Comparison of ENCODE assay signal across 9 cellular contexts in the genomic region with DNA sequence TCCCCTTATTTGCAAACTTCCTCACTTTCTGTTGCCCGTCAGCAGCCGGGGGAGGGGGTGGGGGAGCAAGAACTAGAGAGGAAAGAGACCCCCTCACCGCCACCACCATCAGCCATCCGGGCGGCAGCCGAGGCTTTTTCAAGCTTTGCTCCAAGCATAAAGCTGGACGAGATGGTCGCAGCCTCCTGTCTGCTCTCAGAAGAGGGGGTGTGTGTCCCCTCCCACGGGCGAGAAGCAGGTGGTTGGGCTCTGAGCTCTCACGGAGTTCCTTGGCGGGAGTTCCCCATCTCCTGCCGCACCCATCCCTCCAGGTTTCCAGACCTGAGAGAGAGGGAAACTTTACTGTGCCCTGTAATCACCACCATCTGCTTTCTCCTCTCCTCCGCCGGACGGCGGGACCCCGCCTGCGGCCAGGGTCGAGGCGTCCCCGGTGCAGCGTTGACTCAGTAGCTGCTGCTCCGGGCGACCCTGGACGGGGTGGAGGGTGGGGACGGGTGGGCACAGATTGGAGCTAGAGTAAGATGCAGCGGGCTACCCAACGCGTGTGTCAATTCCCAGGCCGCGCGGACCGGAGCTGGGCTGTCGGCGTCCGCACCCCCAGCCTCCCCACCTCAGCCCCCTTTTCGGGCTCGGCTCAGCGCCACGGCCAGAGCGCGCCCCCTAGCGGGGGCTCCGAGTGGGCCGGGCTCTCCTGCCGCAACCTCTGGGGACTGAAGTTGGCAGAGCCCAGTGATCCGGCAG. TPM values are rescaled to one million over a fixed set of nuclear protein-coding genes. Genes with fewer than 3 reads are reported as not detected.
A peak's percentile ranks its signal among the peaks of the same experiment; 100 is the strongest.
DNase-seq lines count a peak whose midpoint lies in the region; ATAC-seq, FAIRE-seq and TF ChIP-seq lines count a peak whose summit lies in the region.
"Had no signal": no experiment of that assay in that cellular context is flagged by ENCODE, and none has a peak within 500 bp of the region (broad histone marks: within the 10 kb centered on the region; RNA-seq: fewer than 3 reads in every experiment).

No MANE protein-coding gene starts in this region.

- H3F3A ChIP-seq in GM23248 (ENCODE audit: insufficient read depth) = no peaks in the 10 kb centered on the region

- TF ChIP-seq POLR2A in GM12878 (IDR thresholded peaks at IDR 0.05; ENCODE audit: low read depth, low read length) = no peak

- 20% methylated on average over 25 of the region's 48 CpGs for WGBS in GM12878 (ENCODE audit: insufficient coverage, insufficient replicate concordance, low lambda C conversion rate, missing lambda C conversion rate)
- WGBS in GM23248 (ENCODE audit: low coverage in 1 of 2, low lambda C conversion rate in 2 of 2, missing lambda C conversion rate in 2 of 2), 2 experiments = 4 to 5% methylated on average over 14 to 28 of the region's 48 CpGs

- peak; percentile 60 to 79 for TF ChIP-seq CTCF in Caco-2 (IDR thresholded peaks at IDR 0.05; ENCODE audit: insufficient read depth in 1 of 2, low read depth in 1 of 2, low read length in 1 of 2, severe bottlenecking in 1 of 2, unreplicated experiment in 1 of 2)
- TF ChIP-seq CTCF in GM20000 (IDR thresholded peaks at IDR 0.05; ENCODE audit: extremely low read depth, missing control alignments) = peak; percentile 47
- peak; percentile 58 to 74 (median 59) for TF ChIP-seq CTCF in GM12878 (IDR thresholded peaks at IDR 0.05 in 2 of 3, conservative IDR thresholded peaks at IDR 0.05 in 1 of 3; ENCODE audit: control insufficient read depth in 2 of 3, extremely low read depth in 1 of 3, insufficient read depth in 1 of 3, low read depth in 3 of 3, low read length in 3 of 3)
- TF ChIP-seq CTCF in mesothelial cell of epicardium (IDR thresholded peaks at IDR 0.05; ENCODE audit: unreplicated experiment) = peak; percentile 91

- H3K27ac ChIP-seq in GM12878 (ENCODE audit: control insufficient read depth, insufficient read depth) (no peak overlapping the region), GM23248 (no peak overlapping the region)

- H3K27ac Mint-ChIP-seq in Caco-2 (ENCODE audit: unreplicated experiment) = no peak overlapping the region
- H3K27ac Mint-ChIP-seq in mesothelial cell of epicardium = no peak overlapping the region

- H3K9me3 ChIP-seq in Caco-2 (no peaks in the 10 kb centered on the region), GM12878 (replicated peaks; ENCODE audit: control insufficient read depth, insufficient read depth, low read length) (no peaks in the 10 kb centered on the region; the same call in 2 of the 3 replicates), GM23248 (ENCODE audit: low read depth) (no peaks in the 10 kb centered on the region)

- TF ChIP-seq RAD21 in GM12878 (IDR thresholded peaks at IDR 0.05; ENCODE audit: insufficient read depth, low read depth, low read length) = peak; percentile 63

- ATAC-seq in GM12878 = peak; percentile 86
- no peak for ATAC-seq in HG02840 (IDR thresholded peaks at IDR 0.05; ENCODE audit: low FRiP score, unreplicated experiment)

- H2AFZ ChIP-seq in GM12878 (ENCODE audit: control insufficient read depth, low read depth, low read length) = no peak overlapping the region
- no peak overlapping the region for H2AFZ ChIP-seq in GM23248

- in situ Hi-C loops in GM12878 (cut with MboI) = no loop called here
- in situ Hi-C loops in GM23248 (cut with MboI) = no loop called here

- DNase-seq in Caco-2 (peak in 1 of 2 experiments; percentile 66), GM20000 (ENCODE audit: low spot score) (peak; percentile 79), NCI-H128 (lab: John Stamatoyannopoulos, UW; ENCODE audit: unreplicated experiment) (peak; percentile 16), GM12878 (ENCODE audit: low read depth, low spot score) (no peak), mesothelial cell of epicardium (ENCODE audit: low spot score in 2 of 2, unreplicated experiment in 2 of 2) (peak in 1 of 2 experiments; percentile 77), GM23248 (no peak), HPDE6-E6E7 (ENCODE audit: extremely low spot score) (no peak)

- intact Hi-C loops in Caco-2 (cut with micrococcal nuclease; ENCODE audit: unreplicated experiment) (loop anchor here (1.0 to 5.0 kb wide), 3 partner anchors 122 to 268 kb away; no protein-coding TSS in a partner anchor), GM12878 (cut with micrococcal nuclease; ENCODE audit: unreplicated experiment) (loop anchor here (1.0 to 5.0 kb wide), 2 partner anchors 122 to 268 kb away; no protein-coding TSS in a partner anchor)

- H3K4me3 Mint-ChIP-seq in Caco-2 (ENCODE audit: unreplicated experiment) (peak overlapping the region; percentile 69), mesothelial cell of epicardium (no peak overlapping the region)

- H3K9ac ChIP-seq in GM12878 (ENCODE audit: control insufficient read depth, insufficient read depth, low read length) (no peak overlapping the region), GM23248 (no peak overlapping the region)

- no peaks in the 10 kb centered on the region for H3K4me1 ChIP-seq in Caco-2
- no peaks in the 10 kb centered on the region for H3K4me1 ChIP-seq in GM12878 (ENCODE audit: control insufficient read depth, insufficient read depth, low read length)
- H3K4me1 ChIP-seq in GM23248 (ENCODE audit: insufficient read depth) = no peaks in the 10 kb centered on the region

- H3K36me3 ChIP-seq in Caco-2 (ENCODE audit: control insufficient read depth, insufficient read depth, low read length) (no peaks in the 10 kb centered on the region), GM12878 (ENCODE audit: control insufficient read depth in 2 of 2, insufficient read depth in 2 of 2, low read length in 1 of 2) (no peaks in the 10 kb centered on the region), GM23248 (ENCODE audit: low read depth) (no peaks in the 10 kb centered on the region)

- FAIRE-seq in GM12878 (lab: Jason Lieb, UNC) = no peak

- H3K79me2 ChIP-seq in GM12878 (ENCODE audit: control insufficient read depth, insufficient read depth, low read length) (no peaks in the 10 kb centered on the region), GM23248 (ENCODE audit: insufficient read depth) (no peaks in the 10 kb centered on the region)

- H3K4me2 ChIP-seq in GM12878 (ENCODE audit: control insufficient read depth, insufficient read depth) (peak overlapping the region; percentile 28), GM23248 (ENCODE audit: unreplicated experiment) (no peak overlapping the region)

- H3K4me1 Mint-ChIP-seq in Caco-2 (ENCODE audit: low read depth, unreplicated experiment) (no peaks in the 10 kb centered on the region), mesothelial cell of epicardium (peaks cover 28% of the 10 kb centered on the region)

- no peaks in the 10 kb centered on the region for H4K20me1 ChIP-seq in GM12878 (ENCODE audit: control insufficient read depth, insufficient read depth)
- H4K20me1 ChIP-seq in GM23248 (ENCODE audit: insufficient read depth) = no peaks in the 10 kb centered on the region

- peak overlapping the region; percentile 35 for H3K4me3 ChIP-seq in Caco-2 (ENCODE audit: low read depth, low read length)
- no peak overlapping the region for H3K4me3 ChIP-seq in GM12878
- no peak overlapping the region for H3K4me3 ChIP-seq in GM23248

- BruUV-seq in Caco-2 (replicated peaks; lab: Mats Ljungman, UMichigan) (no TSS peak), GM12878 (replicated peaks; lab: Mats Ljungman, UMichigan) (no TSS peak)

- no peaks in the 10 kb centered on the region for H3K9me2 ChIP-seq in GM23248 (ENCODE audit: insufficient read depth)

- H3K27me3 ChIP-seq in Caco-2 (replicated peaks; ENCODE audit: control insufficient read depth, insufficient read depth, low read length) = no peaks in the 10 kb centered on the region; the same call in 1 of the 2 replicates
- peaks cover 5 to 14% of the 10 kb centered on the region in 2 experiments for H3K27me3 ChIP-seq in GM12878 (replicated peaks in 1 of 2; ENCODE audit: control insufficient read depth in 2 of 2, insufficient read depth in 2 of 2, low read length in 1 of 2)
- peaks cover 60% of the 10 kb centered on the region for H3K27me3 ChIP-seq in GM23248 (replicated peaks; ENCODE audit: insufficient read depth)

- SMC1A ChIA-PET in GM12878 (lab: Charles Lee; ENCODE audit: uncharacterized antibody, unreplicated experiment) = interaction anchor here (0.5 to 1.1 kb wide), 3 partner anchors 15 to 234 kb away, joined by 3 to 6 read pairs (median 4); no protein-coding TSS in a partner anchor

- RAD21 ChIA-PET in GM12878 (lab: Charles Lee; ENCODE audit: unreplicated experiment) = interaction anchor here (1.1 to 1.3 kb wide), 2 partner anchors 123 to 182 kb away, joined by 3 to 4 read pairs; no protein-coding TSS in a partner anchor

- H3K27me3 Mint-ChIP-seq in Caco-2 (ENCODE audit: insufficient read depth, unreplicated experiment) = peaks cover 34% of the 10 kb centered on the region
- peaks cover 98% of the 10 kb centered on the region for H3K27me3 Mint-ChIP-seq in mesothelial cell of epicardium (ENCODE audit: low read depth)

- CTCF ChIA-PET in Caco-2 (lab: Charles Lee) (interaction anchor here (0.6 to 1.6 kb wide), 4 partner anchors 16 to 262 kb away, joined by 3 to 11 read pairs (median 4); no protein-coding TSS in a partner anchor), GM12878 (lab: Yijun Ruan, JAX) (interaction anchor here (0.9 to 4.5 kb wide), 5 partner anchors 123 to 521 kb away, joined by 3 to 29 read pairs (median 3); no protein-coding TSS in a partner anchor)

- H3K36me3 Mint-ChIP-seq in Caco-2 (ENCODE audit: insufficient read depth, unreplicated experiment) (peaks cover 6% of the 10 kb centered on the region), mesothelial cell of epicardium (no peaks in the 10 kb centered on the region)

- no peak for TF ChIP-seq EP300 in GM12878 (IDR thresholded peaks at IDR 0.05; ENCODE audit: borderline replicate concordance in 1 of 2, control insufficient read depth in 1 of 2, low read depth in 2 of 2, low read length in 2 of 2)

- H3K9me3 Mint-ChIP-seq in Caco-2 (ENCODE audit: unreplicated experiment) (no peaks in the 10 kb centered on the region), mesothelial cell of epicardium (no peaks in the 10 kb centered on the region)

- POLR2A ChIA-PET in Caco-2 (lab: Charles Lee) = no interaction called here
- POLR2A ChIA-PET in GM12878 (lab: Charles Lee) = interaction anchor here (1.1 kb wide), 1 partner anchor 83 kb away, joined by 5 read pairs; no protein-coding TSS in a partner anchor

RNA-seq across cellular contexts. Expression of a gene that starts 4.8 kb away (rescaled TPM):
- total RNA-seq in Caco-2 (2022) (0.49 and 0.52 TPM in 2 replicates), GM12878 (2014; rRNA removed) (not detected in 2 replicates), GM12878 (2014; rRNA removed; fragmentation: Illumina TruSeq; extraction: Trizol) (not detected in 2 replicates), GM12878 (2021) (not detected in 2 replicates), mesothelial cell of epicardium (not detected in 3 replicates)
- total RNA-seq in GM12878 (2013; cell fraction: nucleolus; rRNA removed) = not detected in 2 replicates
- polyA plus RNA-seq in GM12878 (2011; ENCODE audit: low read depth) = not detected
- polyA plus RNA-seq in GM12878 (2011; rRNA removed) (not detected in 2 replicates), GM12878 (2014; fragmentation: Illumina TruSeq; extraction: Trizol) (not detected in 2 replicates), GM12878 (2014; fragmentation: Nextera tagmentation; extraction: Ambion mirVana) (not detected), GM12878 (2014; rRNA removed) (0.03 TPM in 1 of 2 replicates, not detected in the other), GM12878 (2016; fragmentation: Nextera tagmentation; extraction: Ambion mirVana) (not detected), GM23248 (2016; fragmentation: Nextera tagmentation; extraction: Ambion mirVana) (not detected in 2 replicates)
- not detected in 2 replicates for polyA plus RNA-seq in GM12878 (2011; cell fraction: cytosol; rRNA removed)
- not detected in 2 replicates for polyA plus RNA-seq in GM12878 (2011; cell fraction: nucleus; rRNA removed)
- polyA plus RNA-seq in GM12878 (2012) = not detected in 2 replicates
- not detected in 2 replicates for polyA minus RNA-seq in GM12878 (2011; rRNA and poly(A)+ RNA removed)
- polyA minus RNA-seq in GM12878 (2011; cell fraction: cytosol; rRNA and poly(A)+ RNA removed) = not detected in 2 replicates
- polyA minus RNA-seq in GM12878 (2011; cell fraction: nucleus; rRNA and poly(A)+ RNA removed) = not detected in 2 replicates
- not detected in 2 replicates for total RNA-seq in GM23248 (2014; rRNA removed; shearing (Covaris generic))
- total RNA-seq: RPMI7951 had no signal

Comparison
In these comparisons a context has a peak if more than half of its experiments do, and no peak if none do; other contexts are left out.
1. DNase-seq: peak in GM20000 (single experiment) and NCI-H128 (single experiment); none in GM12878 (single experiment), GM23248 (single experiment) and HPDE6-E6E7 (single experiment).
2. Peak in every context shown above with its lines, with median percentiles within 50 percentile points of each other: CTCF ChIP-seq.